21 cellular contexts compared by ENCODE assay signal in genomic region chr17:79657036-79657435, GRCh38. TPM values are rescaled to one million over a fixed set of nuclear protein-coding genes. Genes with fewer than 3 reads are reported as not detected.
DNase-seq lines count a peak whose midpoint lies in the region; TF ChIP-seq lines count a peak whose summit lies in the region.
"Had no signal": no experiment of that assay in that cellular context is flagged by ENCODE, and none has a peak within 500 bp of the region (broad histone marks: within the 10 kb centered on the region; RNA-seq: fewer than 3 reads in every experiment).

No MANE protein-coding gene starts in this region.

- no peaks in the 10 kb centered on the region for H3K79me2 ChIP-seq in H9 (ENCODE audit: insufficient read depth, low read length)
- H3K79me2 ChIP-seq in osteoblast (ENCODE audit: insufficient read depth, low read length): no peaks in the 10 kb centered on the region

- in situ Hi-C loops in transverse colon (cut with MboI; ENCODE audit: low pct_ligation_motif_present in 1 of 4, low pct_unique_long_range_greater_than_20kb in 1 of 4, low sequenced_read_pairs in 3 of 4): no loop called here

- H3K4me1 Mint-ChIP-seq in H9: peaks cover 18 to 19% of the 10 kb centered on the region in 2 experiments
- no peaks in the 10 kb centered on the region for H3K4me1 Mint-ChIP-seq in T-helper 2 cell treated with Interferon-gamma antibody and Interleukin-4, amounts not matched to agents 5 μg/mL and 100 μg/mL, for 36 hours (ENCODE audit: low read depth)

- H3K79me1 ChIP-seq in H9 (ENCODE audit: insufficient read depth, low read depth, low read length, poor library complexity, severe bottlenecking): no peaks in the 10 kb centered on the region

- H2BK20ac ChIP-seq in H9 (ENCODE audit: low read depth, low read length, poor library complexity, severe bottlenecking): no peak overlapping the region

- no CpG with 5 or more reads among the region's 2 CpGs for WGBS in H9 (ENCODE audit: extremely low coverage, insufficient read length, low lambda C conversion rate)
- 82 to 96% methylated on average over 2 of the region's 2 CpGs for WGBS in esophagus, 2 donors
- 80% methylated on average over 2 of the region's 2 CpGs; no CpG with 5 or more reads in 1 of the 2 donors for WGBS in transverse colon (ENCODE audit: low coverage in 1 of 2), 2 donors

- H4K91ac ChIP-seq in H9 (ENCODE audit: insufficient read length, low read depth, low read length): no peak overlapping the region

- no peak overlapping the region for H2BK5ac ChIP-seq in H9 (ENCODE audit: insufficient read length, low read length)

- no peak overlapping the region for H3K9ac ChIP-seq in H9 (ENCODE audit: extremely low read depth, insufficient read length, low read length)
- H3K9ac ChIP-seq: GM23248 had no signal

- no peak for TF ChIP-seq POLR2A in transverse colon (IDR thresholded peaks at IDR 0.05)

- no peak overlapping the region for H3K4me3 Mint-ChIP-seq in H9
- H3K4me3 Mint-ChIP-seq in T-helper 2 cell treated with Interferon-gamma antibody and Interleukin-4, amounts not matched to agents 5 μg/mL and 100 μg/mL, for 36 hours: no peak overlapping the region

- H3K9me3 ChIP-seq in H9 (ENCODE audit: control insufficient read depth, low read depth, low read length) (no peaks in the 10 kb centered on the region), esophagus (ENCODE audit: control insufficient read depth in 2 of 2, insufficient read depth in 1 of 2, low read depth in 1 of 2, low read length in 1 of 2) (peaks cover 2 to 5% of the 10 kb centered on the region in 2 donors), osteoblast (ENCODE audit: low read depth, low read length) (no peaks in the 10 kb centered on the region), transverse colon (peaks cover 0 to 3% of the 10 kb centered on the region in 2 donors)
- no peaks in the 10 kb centered on the region for H3K9me3 ChIP-seq in effector memory CD4-positive, alpha-beta T cell (ENCODE audit: control insufficient read depth, low read length)
- H3K9me3 ChIP-seq: BE2C had no signal

- TF ChIP-seq EP300 in transverse colon (IDR thresholded peaks at IDR 0.05; ENCODE audit: low read depth): no peak

- H3K36me3 ChIP-seq in esophagus (ENCODE audit: control insufficient read depth in 2 of 2, insufficient read depth in 2 of 2, low read length in 1 of 2): no peaks in the 10 kb centered on the region
- H3K36me3 ChIP-seq in osteoblast (ENCODE audit: insufficient read depth, low read length): no peaks in the 10 kb centered on the region
- H3K36me3 ChIP-seq in transverse colon: no peaks in the 10 kb centered on the region
- no peaks in the 10 kb centered on the region for H3K36me3 ChIP-seq in effector memory CD4-positive, alpha-beta T cell (ENCODE audit: control insufficient read depth, insufficient read depth, low read length)
- H3K36me3 ChIP-seq: BE2C, HAP-1 had no signal

- no peak overlapping the region for H3K18ac ChIP-seq in H9 (ENCODE audit: insufficient read length, low read depth, low read length)

- H2AFZ ChIP-seq in H9 (ENCODE audit: low read length) (no peak overlapping the region), osteoblast (ENCODE audit: low read length) (no peak overlapping the region)
- H2AFZ ChIP-seq: GM23248 had no signal

- H2AK5ac ChIP-seq in H9 (ENCODE audit: insufficient read length, low read length): no peak overlapping the region

- no peak overlapping the region for H3K4me2 ChIP-seq in H9 (ENCODE audit: insufficient read depth, insufficient read length, low read length)
- no peak overlapping the region for H3K4me2 ChIP-seq in osteoblast (ENCODE audit: insufficient read depth, low read length)

- H2BK12ac ChIP-seq in H9 (ENCODE audit: insufficient read length, low read depth, low read length): no peak overlapping the region

- peaks cover 9 to 25% of the 10 kb centered on the region in 2 experiments for H3K9me3 Mint-ChIP-seq in H9
- H3K9me3 Mint-ChIP-seq in T-helper 2 cell treated with Interferon-gamma antibody and Interleukin-4, amounts not matched to agents 5 μg/mL and 100 μg/mL, for 36 hours: peaks cover 4% of the 10 kb centered on the region

- H2BK15ac ChIP-seq in H9 (ENCODE audit: low read depth, low read length): no peak overlapping the region

- H3K4ac ChIP-seq in H9 (ENCODE audit: low read depth, low read length): no peak overlapping the region

- H3K4me1 ChIP-seq in H9 (ENCODE audit: insufficient read depth, low read length) (no peaks in the 10 kb centered on the region; the same call in 1 of the 2 replicates), esophagus (ENCODE audit: control insufficient read depth in 2 of 2, insufficient read depth in 2 of 2, low read length in 1 of 2) (no peaks in the 10 kb centered on the region), osteoblast (ENCODE audit: insufficient read depth, low read length) (no peaks in the 10 kb centered on the region), transverse colon (peaks cover 0 to 4% (median 3%) of the 10 kb centered on the region in 4 donors)
- H3K4me1 ChIP-seq in effector memory CD4-positive, alpha-beta T cell (ENCODE audit: control insufficient read depth, insufficient read depth, low read length, poor library complexity, severe bottlenecking): no peaks in the 10 kb centered on the region
- H3K4me1 ChIP-seq: BE2C, HAP-1 had no signal

- H3K27ac Mint-ChIP-seq in H9: no peak overlapping the region
- no peak overlapping the region for H3K27ac Mint-ChIP-seq in T-helper 2 cell treated with Interferon-gamma antibody and Interleukin-4, amounts not matched to agents 5 μg/mL and 100 μg/mL, for 36 hours

- H2BK120ac ChIP-seq in H9 (ENCODE audit: low read depth, low read length, poor library complexity, severe bottlenecking): no peak overlapping the region

- H3K4me3 ChIP-seq in esophagus (ENCODE audit: low read depth in 1 of 2, low read length in 2 of 2): no peak overlapping the region
- no peak overlapping the region for H3K4me3 ChIP-seq in osteoblast (ENCODE audit: insufficient read depth, low read length)
- H3K4me3 ChIP-seq in transverse colon: no peak overlapping the region
- no peak overlapping the region for H3K4me3 ChIP-seq in effector memory CD4-positive, alpha-beta T cell (ENCODE audit: insufficient read depth, low read depth, low read length, poor library complexity, severe bottlenecking)
- H3K4me3 ChIP-seq: GM23248, HAP-1 had no signal

- DNase-seq in H9 (peak; percentile 25), osteoblast (ENCODE audit: insufficient read length, low spot score, missing footprints) (peak; percentile 26), transverse colon (no peak), Ammon's horn (ENCODE audit: low spot score) (no peak), DMS153 (lab: John Stamatoyannopoulos, UW) (no peak)
- DNase-seq in T-helper 2 cell treated with Interferon-gamma antibody and Interleukin-4, amounts not matched to agents 5 μg/mL and 100 μg/mL, for 36 hours (ENCODE audit: low spot score): no peak
- no peak for DNase-seq in effector memory CD4-positive, alpha-beta T cell
- DNase-seq: BE2C, DMS79, GM23248, Karpas-422, MV-4-11, NCI-H1105 treated with DMSO at 0.1 percent for 48 hours, NCI-H2029 treated with DMSO at 0.1 percent for 48 hours, NCI-H226, NCI-H510A treated with DMSO at 0.1 percent for 48 hours, NCI-H748 treated with DMSO at 0.1 percent for 48 hours had no signal

- H3K23ac ChIP-seq in H9 (ENCODE audit: insufficient read length, low read depth, low read length): no peak overlapping the region

- H4K8ac ChIP-seq in H9 (replicated peaks; ENCODE audit: insufficient read length, low read depth, low read length): no peak overlapping the region

- H3K36me3 Mint-ChIP-seq in H9 (ENCODE audit: insufficient read depth in 1 of 3, low read depth in 3 of 3): peaks cover 2 to 20% (median 4%) of the 10 kb centered on the region in 3 experiments; a peak in 6 of 7 replicates
- no peaks in the 10 kb centered on the region for H3K36me3 Mint-ChIP-seq in T-helper 2 cell treated with Interferon-gamma antibody and Interleukin-4, amounts not matched to agents 5 μg/mL and 100 μg/mL, for 36 hours (ENCODE audit: low read depth)

- H3K14ac ChIP-seq in H9 (ENCODE audit: insufficient read depth, low read length): no peak overlapping the region; the same call in 1 of the 2 replicates

- intact Hi-C loops in transverse colon (cut with DNase I; ENCODE audit: low total_unique reads): loop anchor here (5.0 kb wide), 1 partner anchor 45 kb away; the partner anchor contains the start of gene RBFOX3

- no peak overlapping the region for H3K27ac ChIP-seq in H9 (ENCODE audit: insufficient read length, low read depth, low read length)
- peak overlapping the region; percentile 45 to 47 for H3K27ac ChIP-seq in esophagus (ENCODE audit: low read depth in 2 of 2, low read length in 1 of 2)
- no peak overlapping the region for H3K27ac ChIP-seq in osteoblast (ENCODE audit: low read depth, low read length)
- peak overlapping the region; percentile 50 to 80 (median 72) for H3K27ac ChIP-seq in transverse colon
- no peak overlapping the region for H3K27ac ChIP-seq in effector memory CD4-positive, alpha-beta T cell (ENCODE audit: insufficient read depth, low read length, poor library complexity, severe bottlenecking)
- H3K27ac ChIP-seq: GM23248, RWPE1 had no signal

- H4K20me1 ChIP-seq in H9 (ENCODE audit: control insufficient read depth, insufficient read depth, insufficient read length) (no peaks in the 10 kb centered on the region), osteoblast (ENCODE audit: insufficient read depth, low read length) (no peaks in the 10 kb centered on the region)

- peaks cover 52% of the 10 kb centered on the region for H3K27me3 Mint-ChIP-seq in H9 (ENCODE audit: low read depth)
- peaks cover 17% of the 10 kb centered on the region for H3K27me3 Mint-ChIP-seq in T-helper 2 cell treated with Interferon-gamma antibody and Interleukin-4, amounts not matched to agents 5 μg/mL and 100 μg/mL, for 36 hours (ENCODE audit: low read depth)

- H3T11ph ChIP-seq in H9 (ENCODE audit: low read length): no peak overlapping the region

- no peak overlapping the region for H4K5ac ChIP-seq in H9 (ENCODE audit: insufficient read length, low read depth, low read length)

- TF ChIP-seq CTCF in H9 (conservative IDR thresholded peaks at IDR 0.05) (no peak), osteoblast (IDR thresholded peaks at IDR 0.05; ENCODE audit: extremely low read depth, low read depth, low read length) (no peak), transverse colon (IDR thresholded peaks at IDR 0.05) (no peak)

- no peaks in the 10 kb centered on the region for H3K23me2 ChIP-seq in H9 (ENCODE audit: insufficient read length, low read depth, low read length, poor library complexity, severe bottlenecking)

- H3K27me3 ChIP-seq in H9 (ENCODE audit: insufficient read depth, low read length) (no peaks in the 10 kb centered on the region; the same call in 1 of the 2 replicates), esophagus (ENCODE audit: control insufficient read depth in 1 of 2, insufficient read depth in 2 of 2, low read length in 2 of 2) (no peaks in the 10 kb centered on the region), osteoblast (ENCODE audit: insufficient read depth, low read length) (peaks cover 26% of the 10 kb centered on the region), transverse colon (peaks cover 13% of the 10 kb centered on the region)
- H3K27me3 ChIP-seq in effector memory CD4-positive, alpha-beta T cell (replicated peaks; ENCODE audit: control insufficient read depth, insufficient read depth, low read length, poor library complexity, severe bottlenecking): peaks cover 8% of the 10 kb centered on the region

- no peak overlapping the region for H3K56ac ChIP-seq in H9 (ENCODE audit: insufficient read length, low read depth, low read length)

RNA-seq across cellular contexts. Expression of gene RBFOX3, which starts 46.2 kb away (rescaled TPM):
- total RNA-seq in H9 (2021): 10.2 and 12.4 TPM in 2 replicates
- polyA plus RNA-seq in esophagus: 1 to 10 TPM; 3.6 to 5.3 TPM
- not detected in 2 replicates for total RNA-seq in osteoblast
- total RNA-seq in transverse colon: 10 to 100 TPM in 2 of 4 donors, 1 to 10 TPM in 2; 3.4 to 54.6 (median 7.3) TPM
- total RNA-seq: GM23248, M059J had no signal
- polyA plus RNA-seq: GM23248 had no signal

Comparison
In these comparisons a context has a peak if more than half of its experiments do, and no peak if none do; other contexts are left out.
1. DNase-seq: peak in H9 (single experiment) and osteoblast (single experiment); none in transverse colon (single experiment), Ammon's horn (single experiment), T-helper 2 cell treated with Interferon-gamma antibody and Interleukin-4, amounts not matched to agents 5 μg/mL and 100 μg/mL, for 36 hours (single experiment), effector memory CD4-positive, alpha-beta T cell (0 of 3) and DMS153 (single experiment).
2. H3K27ac ChIP-seq: peak in esophagus (2 of 2) and transverse colon (4 of 4); none in H9 (single experiment), osteoblast (single experiment) and effector memory CD4-positive, alpha-beta T cell (single experiment).